In the genomic region with DNA sequence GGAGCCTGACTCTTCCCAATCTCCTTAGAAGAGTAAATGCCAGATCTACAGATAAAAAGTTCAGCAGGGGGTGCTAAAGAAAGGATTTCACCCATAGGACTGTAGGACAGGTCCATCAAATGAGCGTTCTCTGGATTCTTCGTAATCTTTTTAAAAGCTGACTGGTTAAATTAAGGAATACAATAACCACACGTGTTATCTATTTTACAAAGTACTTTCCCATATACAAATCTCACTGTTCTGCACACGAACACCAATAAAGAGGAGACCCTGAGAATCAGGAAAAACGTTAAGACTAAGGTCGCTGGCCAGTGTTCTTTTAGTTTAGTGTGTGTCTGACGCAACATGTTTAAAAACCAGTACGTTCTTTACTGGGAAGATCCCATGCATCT, we compare ENCODE assay signal across 8 cellular contexts. TPM values are rescaled to one million over a fixed set of nuclear protein-coding genes. Genes with fewer than 3 reads are reported as not detected.
DNase-seq lines count a peak whose midpoint lies in the region; ATAC-seq, FAIRE-seq and TF ChIP-seq lines count a peak whose summit lies in the region.

No MANE protein-coding gene starts in this region.

- DNase-seq in HT1080 (ENCODE audit: low read depth) (peak; percentile 56), RPMI8226 (peak; percentile 10), epithelial cell of prostate (ENCODE audit: low read depth, low spot score) (no peak), GM12891 (ENCODE audit: insufficient read length, low spot score) (no peak), cortex of kidney (lab: John Stamatoyannopoulos, UW) (no peak)

- FAIRE-seq in GM12891 (lab: Jason Lieb, UNC) = no peak

- ATAC-seq in GM21526 (IDR thresholded peaks at IDR 0.05; ENCODE audit: low FRiP score, unreplicated experiment) = peak; percentile 33

- H3K9ac ChIP-seq in ES-I3 (ENCODE audit: low read depth, low read length) (peak overlapping the region; percentile 64), mucosa of rectum (ENCODE audit: low read depth in 1 of 2, low read length in 2 of 2) (peak overlapping the region; percentile 71 to 75)

- peak overlapping the region; percentile 80 to 94 for H3K4me3 ChIP-seq in mucosa of rectum (ENCODE audit: low read length in 2 of 2)

- peak overlapping the region; percentile 59 for H3K27ac ChIP-seq in epithelial cell of prostate
- H3K27ac ChIP-seq in mucosa of rectum (ENCODE audit: low read depth in 2 of 2, low read length in 2 of 2) = peak overlapping the region; percentile 68 to 74

- no peak for TF ChIP-seq POLR2A in GM12891 (IDR thresholded peaks at IDR 0.05; ENCODE audit: low read depth, low read length)

- H3K36me3 ChIP-seq in ES-I3 (ENCODE audit: insufficient read depth, low read length) = no peaks in the 10 kb centered on the region
- peaks cover 0 to 4% of the 10 kb centered on the region in 2 donors for H3K36me3 ChIP-seq in mucosa of rectum (ENCODE audit: control insufficient read depth in 2 of 2, insufficient read depth in 2 of 2, low read length in 2 of 2)

- H3K27me3 ChIP-seq in mucosa of rectum (ENCODE audit: control insufficient read depth in 2 of 2, insufficient read depth in 2 of 2, low read length in 2 of 2) = no peaks in the 10 kb centered on the region

- H3K9me3 ChIP-seq in ES-I3 (ENCODE audit: control insufficient read depth, insufficient read depth, low read length) = no peaks in the 10 kb centered on the region
- no peaks in the 10 kb centered on the region for H3K9me3 ChIP-seq in mucosa of rectum (ENCODE audit: control insufficient read depth in 2 of 2, low read length in 2 of 2)

- H3K4me1 ChIP-seq in ES-I3 (ENCODE audit: insufficient read depth, low read length) = no peaks in the 10 kb centered on the region
- peaks cover 3% of the 10 kb centered on the region in 2 donors for H3K4me1 ChIP-seq in mucosa of rectum (ENCODE audit: control insufficient read depth in 2 of 2, insufficient read depth in 2 of 2, low read length in 2 of 2)

TF ChIP-seq in GM12891, 5 proteins besides CTCF, POLR2A, EP300 and RAD21:
- no peak for TF ChIP-seq SPI1 (IDR thresholded peaks at IDR 0.05; ENCODE audit: low read depth, low read length)
- no peak for TF ChIP-seq PAX5 (IDR thresholded peaks at IDR 0.05; ENCODE audit: insufficient read depth, low read length, severe bottlenecking)
- TF ChIP-seq POLR2AphosphoS5 (IDR thresholded peaks at IDR 0.05; ENCODE audit: low read depth, low read length) = no peak
- TF ChIP-seq TAF1 (IDR thresholded peaks at IDR 0.05; ENCODE audit: low read depth, low read length) = no peak
- no peak for TF ChIP-seq POU2F2 (IDR thresholded peaks at IDR 0.05; ENCODE audit: low read depth, low read length)
TF ChIP-seq in GM12891: peak in this region for 0.

RNA-seq across cellular contexts. Expression of a gene that starts 0.5 kb away (rescaled TPM):
- 18.4 and 19.7 TPM in 2 replicates for total RNA-seq in HT1080 (2014; rRNA removed; shearing (Covaris generic))
- polyA plus RNA-seq in HT1080 (2015; cell fraction: cytosol; rRNA removed) = 23.7 and 24.5 TPM in 2 replicates
- polyA plus RNA-seq in HT1080 (2015; cell fraction: nucleus; rRNA removed) = 108 and 111 TPM in 2 replicates
- 3.6 TPM for polyA plus RNA-seq in GM12891 (2012; ENCODE audit: low read depth, missing spikeins)

RNA-seq across cellular contexts. Expression of a gene that starts 0.7 kb away (rescaled TPM):
- 2.2 and 5.0 TPM in 2 replicates for total RNA-seq in HT1080 (2014; rRNA removed; shearing (Covaris generic))
- polyA plus RNA-seq in HT1080 (2015; cell fraction: cytosol; rRNA removed) = 2.8 TPM in 2 replicates
- polyA plus RNA-seq in HT1080 (2015; cell fraction: nucleus; rRNA removed) = 1.0 and 1.5 TPM in 2 replicates
- 2.1 TPM for polyA plus RNA-seq in GM12891 (2012; ENCODE audit: low read depth, missing spikeins)

RNA-seq across cellular contexts. Expression of a gene that starts 32.8 kb away (rescaled TPM):
- total RNA-seq in HT1080 (2014; rRNA removed; shearing (Covaris generic)) = not detected in 2 replicates
- not detected in 2 replicates for polyA plus RNA-seq in HT1080 (2015; cell fraction: cytosol; rRNA removed)
- polyA plus RNA-seq in HT1080 (2015; cell fraction: nucleus; rRNA removed) = not detected in 2 replicates
- polyA plus RNA-seq in GM12891 (2012; ENCODE audit: low read depth, missing spikeins) = 0.08 TPM

Comparison
In these comparisons a context has a peak if more than half of its experiments do, and no peak if none do; other contexts are left out.
1. DNase-seq: peak in HT1080 (single experiment) and RPMI8226 (single experiment); none in epithelial cell of prostate (single experiment), GM12891 (single experiment) and cortex of kidney (single experiment).